1 cellular context compared by ENCODE assay signal in genomic region chr3:176873261-176873660, GRCh38.
TF ChIP-seq lines count a peak whose summit lies in the region.

No MANE protein-coding gene starts in this region.

TF ChIP-seq in H1, 55 proteins besides CTCF, POLR2A, EP300 and RAD21 (continued from another document):
- no peak for TF ChIP-seq POU5F1 (IDR thresholded peaks at IDR 0.05; ENCODE audit: low read depth, low read length)
